ENCODE assay signal across 13 cellular contexts in genomic region chr11:57407010-57407409, GRCh38. TPM values are rescaled to one million over a fixed set of nuclear protein-coding genes. Genes with fewer than 3 reads are reported as not detected.
DNase-seq lines count a peak whose midpoint lies in the region; ATAC-seq, FAIRE-seq and TF ChIP-seq lines count a peak whose summit lies in the region.
"Had no signal": no experiment of that assay in that cellular context is flagged by ENCODE, and none has a peak within 500 bp of the region (broad histone marks: within the 10 kb centered on the region; RNA-seq: fewer than 3 reads in every experiment).

No MANE protein-coding gene starts in this region.

- TF ChIP-seq EP300 in transverse colon (IDR thresholded peaks at IDR 0.05; ENCODE audit: low read depth) = no peak

- FAIRE-seq in GM12892 (lab: Jason Lieb, UNC) = peak; percentile 73
- no peak for FAIRE-seq in endothelial cell of umbilical vein (lab: Jason Lieb, UNC)
- FAIRE-seq: bronchial epithelial cell, HepG2 had no signal

- no peaks in the 10 kb centered on the region for H3K9me1 ChIP-seq in endothelial cell of umbilical vein (replicated peaks; ENCODE audit: control insufficient read depth, extremely low read depth, insufficient read depth, low read length)

- peaks cover 5% of the 10 kb centered on the region for H3K9me3 Mint-ChIP-seq in activated B cell treated with CpG ODN at 0.5 μM for 24 hours
- H3K9me3 Mint-ChIP-seq: CD4-positive, CD25-positive, alpha-beta regulatory T cell had no signal

- H3K18ac ChIP-seq in neuronal stem cell (ENCODE audit: low read length) = no peak overlapping the region

- POLR2A ChIA-PET in activated B cell treated with CpG ODN at 0.5 μM for 24 hours (lab: Charles Lee) (interaction anchor here (0.6 to 11.5 kb wide), 4 partner anchors 15 to 1191 kb away, joined by 3 to 238 read pairs (median 5); partner anchors contain the start of genes MED19, SLC43A3, TIMM10 and TMX2), endothelial cell of umbilical vein (lab: Charles Lee) (interaction anchor here (1.0 to 1.7 kb wide), 2 partner anchors 18 to 235 kb away, joined by 3 to 7 read pairs; no protein-coding TSS in a partner anchor)

- DNase-seq in GM12892 (ENCODE audit: insufficient read length) (no peak), activated B cell treated with CpG ODN at 0.5 μM for 24 hours (no peak), endothelial cell of umbilical vein (ENCODE audit: low read depth, low spot score) (no peak), sciatic nerve (ENCODE audit: low spot score) (no peak), neuronal stem cell (ENCODE audit: low spot score) (no peak), NCI-H128 (lab: John Stamatoyannopoulos, UW; ENCODE audit: unreplicated experiment) (no peak), transverse colon (no peak)
- DNase-seq: CD4-positive, CD25-positive, alpha-beta regulatory T cell; islet precursor cell had no signal

- no peak overlapping the region for H2BK120ac ChIP-seq in neuronal stem cell (ENCODE audit: low read depth, low read length)

- whole genome bisulfite sequencing in neuronal stem cell (ENCODE audit: extremely low coverage in 2 of 2, insufficient read length in 2 of 2, insufficient replicate concordance in 1 of 2), 2 donors = no CpG with 5 or more reads among the region's 1 CpG
- WGBS in transverse colon (ENCODE audit: low coverage in 1 of 2), 2 donors = 91% methylated on average over 1 of the region's 1 CpG; no CpG with 5 or more reads in 1 of the 2 donors

- intact Hi-C loops in activated B cell treated with CpG ODN at 0.5 μM for 24 hours (cut with micrococcal nuclease) = loop anchor here (2.0 to 5.0 kb wide), 2 partner anchors 75 to 386 kb away; no protein-coding TSS in a partner anchor
- intact Hi-C loops in endothelial cell of umbilical vein (cut with micrococcal nuclease) = loop anchor here (5.0 kb wide), 2 partner anchors 50 to 60 kb away; no protein-coding TSS in a partner anchor
- intact Hi-C loops in sciatic nerve (cut with DNase I) = no loop called here
- intact Hi-C loops in transverse colon (cut with DNase I; ENCODE audit: low total_unique reads) = no loop called here

- no peak overlapping the region for H2BK5ac ChIP-seq in neuronal stem cell (ENCODE audit: low read length)

- H3K4me1 ChIP-seq in endothelial cell of umbilical vein (ENCODE audit: control insufficient read depth, extremely low read depth, insufficient read depth, low read length) (peaks cover 26% of the 10 kb centered on the region), neuronal stem cell (ENCODE audit: control insufficient read depth in 2 of 2, insufficient read depth in 1 of 2, low read depth in 1 of 2, low read length in 2 of 2) (peaks cover 0 to 1% of the 10 kb centered on the region in 2 donors), transverse colon (peaks cover 0 to 7% (median 0%) of the 10 kb centered on the region in 4 donors)

- no peaks in the 10 kb centered on the region for H3K27me3 Mint-ChIP-seq in activated B cell treated with CpG ODN at 0.5 μM for 24 hours
- H3K27me3 Mint-ChIP-seq: CD4-positive, CD25-positive, alpha-beta regulatory T cell had no signal

- H4K20me1 ChIP-seq in endothelial cell of umbilical vein (replicated peaks; ENCODE audit: control insufficient read depth, extremely low read depth, insufficient read depth, low read length) = no peaks in the 10 kb centered on the region

- H3K4me2 ChIP-seq in endothelial cell of umbilical vein (ENCODE audit: insufficient read depth, low read length) (peak overlapping the region; percentile 65), neuronal stem cell (ENCODE audit: insufficient read depth, low read length, poor library complexity, severe bottlenecking) (no peak overlapping the region)

- peak overlapping the region; percentile 1 for H3K4me3 Mint-ChIP-seq in activated B cell treated with CpG ODN at 0.5 μM for 24 hours
- H3K4me3 Mint-ChIP-seq: CD4-positive, CD25-positive, alpha-beta regulatory T cell had no signal

- no peak overlapping the region for H4K8ac ChIP-seq in neuronal stem cell (ENCODE audit: low read depth, low read length)

- no peak overlapping the region for H3K14ac ChIP-seq in neuronal stem cell (ENCODE audit: low read length)

- H3K9ac ChIP-seq in endothelial cell of umbilical vein (replicated peaks; ENCODE audit: extremely low read depth, insufficient read depth, low read length) = peak overlapping the region; percentile 17
- H3K9ac ChIP-seq in neuronal stem cell (ENCODE audit: low read depth, low read length, poor library complexity) = no peak overlapping the region

- no peak overlapping the region for H2AFZ ChIP-seq in endothelial cell of umbilical vein (ENCODE audit: low read depth, low read length)
- H2AFZ ChIP-seq in neuronal stem cell (ENCODE audit: low read length) = no peak overlapping the region

- H2BK12ac ChIP-seq in neuronal stem cell (ENCODE audit: low read length) = no peak overlapping the region

- CTCF ChIA-PET in activated B cell treated with CpG ODN at 0.5 μM for 24 hours (lab: Charles Lee) = interaction anchor here (0.8 to 1.3 kb wide), 2 partner anchors 50 to 61 kb away, joined by 3 to 4 read pairs; no protein-coding TSS in a partner anchor
- CTCF ChIA-PET in endothelial cell of umbilical vein (lab: Charles Lee) = interaction anchor here (0.7 to 2.0 kb wide), 6 partner anchors 18 to 86 kb away, joined by 3 to 9 read pairs (median 6); partner anchors contain the start of gene SLC43A3

- dilution Hi-C loops in endothelial cell of umbilical vein (cut with MboI; ENCODE audit: extremely low pct_ligation_motif_present, low sequenced_read_pairs) = no loop called here

- TF ChIP-seq CTCF in activated B cell treated with CpG ODN at 0.5 μM for 24 hours (IDR thresholded peaks at IDR 0.05) (no peak), endothelial cell of umbilical vein (IDR thresholded peaks at IDR 0.05; ENCODE audit: extremely low read depth in 1 of 2, insufficient read depth in 1 of 2, low read depth in 1 of 2, low read length in 2 of 2) (no peak), transverse colon (IDR thresholded peaks at IDR 0.05) (no peak)

- H3K36me3 ChIP-seq in endothelial cell of umbilical vein (ENCODE audit: control insufficient read depth in 2 of 2, extremely low read depth in 1 of 2, insufficient read depth in 2 of 2, low read length in 2 of 2) (peaks cover 3 to 12% of the 10 kb centered on the region in 2 experiments), neuronal stem cell (replicated peaks in 1 of 2; ENCODE audit: control insufficient read depth in 2 of 2, insufficient read depth in 2 of 2, low read length in 2 of 2) (peaks cover 12 to 50% of the 10 kb centered on the region in 2 donors), transverse colon (no peaks in the 10 kb centered on the region)

- H3K79me1 ChIP-seq in neuronal stem cell (ENCODE audit: low read depth, low read length) = no peaks in the 10 kb centered on the region

- H3K23ac ChIP-seq in neuronal stem cell (ENCODE audit: low read depth, low read length, poor library complexity) = no peak overlapping the region

- H3K4ac ChIP-seq in neuronal stem cell (ENCODE audit: low read length) = no peak overlapping the region

- TF ChIP-seq POLR2A in GM12892 (IDR thresholded peaks at IDR 0.05; ENCODE audit: low read depth, low read length) (no peak), endothelial cell of umbilical vein (IDR thresholded peaks at IDR 0.05; ENCODE audit: low read depth, low read length) (no peak), transverse colon (IDR thresholded peaks at IDR 0.05) (no peak)

- H3K27ac Mint-ChIP-seq in activated B cell treated with CpG ODN at 0.5 μM for 24 hours = peak overlapping the region; percentile 88

- TSS peak; percentile 97 for BruUV-seq in endothelial cell of umbilical vein (replicated peaks; lab: Mats Ljungman, UMichigan)

- H3K79me2 ChIP-seq in endothelial cell of umbilical vein (ENCODE audit: control insufficient read depth, insufficient read depth, low read length) = no peaks in the 10 kb centered on the region

- H3K27me3 ChIP-seq in endothelial cell of umbilical vein (ENCODE audit: control insufficient read depth in 2 of 2, insufficient read depth in 2 of 2, low read length in 2 of 2) (no peaks in the 10 kb centered on the region), neuronal stem cell (ENCODE audit: control insufficient read depth in 3 of 3, insufficient read depth in 3 of 3, low read depth in 1 of 3, low read length in 3 of 3) (no peaks in the 10 kb centered on the region), transverse colon (no peaks in the 10 kb centered on the region)

- peaks cover 50% of the 10 kb centered on the region for H3K4me1 Mint-ChIP-seq in activated B cell treated with CpG ODN at 0.5 μM for 24 hours

- no peak overlapping the region for H2BK15ac ChIP-seq in neuronal stem cell (ENCODE audit: low read length)

- H3K27ac ChIP-seq in endothelial cell of umbilical vein (ENCODE audit: insufficient read depth, low read depth, low read length) (peak overlapping the region; percentile 84), neuronal stem cell (replicated peaks; ENCODE audit: low read length) (no peak overlapping the region), transverse colon (no peak overlapping the region)

- H4K91ac ChIP-seq in neuronal stem cell (ENCODE audit: low read depth, low read length, poor library complexity) = no peak overlapping the region

- H2AK5ac ChIP-seq in neuronal stem cell (ENCODE audit: low read depth, low read length) = no peak overlapping the region

- H3K4me3 ChIP-seq in endothelial cell of umbilical vein (replicated peaks in 1 of 3; ENCODE audit: insufficient read depth in 1 of 3, low read depth in 1 of 3, low read length in 3 of 3) (no peak overlapping the region), neuronal stem cell (ENCODE audit: low read length in 2 of 2) (no peak overlapping the region), transverse colon (no peak overlapping the region)

- H3K9me3 ChIP-seq in endothelial cell of umbilical vein (replicated peaks; ENCODE audit: control insufficient read depth, insufficient read depth, low read length) (no peaks in the 10 kb centered on the region), neuronal stem cell (replicated peaks in 1 of 2; ENCODE audit: control insufficient read depth in 2 of 2, insufficient read depth in 1 of 2, low read depth in 1 of 2, low read length in 2 of 2) (no peaks in the 10 kb centered on the region), transverse colon (no peaks in the 10 kb centered on the region)

- peaks cover 62% of the 10 kb centered on the region for H3K36me3 Mint-ChIP-seq in activated B cell treated with CpG ODN at 0.5 μM for 24 hours (ENCODE audit: low read depth)

- no peak for ATAC-seq in activated B cell treated with CpG ODN at 0.5 μM for 24 hours (ENCODE audit: low read depth)
- peak; percentile 56 for ATAC-seq in sciatic nerve
- ATAC-seq in GM21786 (IDR thresholded peaks at IDR 0.05; ENCODE audit: unreplicated experiment) = no peak
- ATAC-seq: HepG2 had no signal

- in situ Hi-C loops in transverse colon (cut with MboI; ENCODE audit: low pct_ligation_motif_present in 1 of 4, low pct_unique_long_range_greater_than_20kb in 1 of 4, low sequenced_read_pairs in 3 of 4) = no loop called here

RNA-seq across cellular contexts. Expression of gene PRG2, which starts 16.6 kb away (rescaled TPM):
- polyA plus RNA-seq in GM12892 (2012; ENCODE audit: missing spikeins) = 0.70 TPM
- total RNA-seq in activated B cell treated with CpG ODN at 0.5 μM for 24 hours (0.76 and 1.1 TPM in 2 replicates), endothelial cell of umbilical vein (0.42 and 0.55 TPM in 2 replicates), sciatic nerve (not detected), transverse colon (not detected)
- 0.08 and 0.48 TPM in 2 replicates for polyA plus RNA-seq in endothelial cell of umbilical vein
- not detected in 2 replicates for polyA plus RNA-seq in endothelial cell of umbilical vein (2011; cell fraction: cytosol; rRNA removed)
- 0.50 and 1.2 TPM in 2 replicates for polyA plus RNA-seq in endothelial cell of umbilical vein (2011; cell fraction: nucleus; rRNA removed)
- not detected in 2 replicates for polyA plus RNA-seq in endothelial cell of umbilical vein (2012)
- polyA minus RNA-seq in endothelial cell of umbilical vein = 0.42 and 0.63 TPM in 2 replicates
- not detected for polyA minus RNA-seq in endothelial cell of umbilical vein (2011; cell fraction: cytosol; rRNA and poly(A)+ RNA removed)
- polyA minus RNA-seq in endothelial cell of umbilical vein (2011; cell fraction: nucleus; rRNA and poly(A)+ RNA removed) = not detected in 2 replicates
- polyA plus RNA-seq in neuronal stem cell (2013, experiment 1 of 2) = 0.24 TPM
- polyA plus RNA-seq in neuronal stem cell (2013, experiment 2 of 2) = 0.22 TPM
- total RNA-seq: CD4-positive, CD25-positive, alpha-beta regulatory T cell; HepG2 had no signal
- polyA plus RNA-seq: HepG2, urinary bladder had no signal

RNA-seq across cellular contexts. Expression of gene SLC43A3, which starts 19.9 kb away (rescaled TPM):
- polyA plus RNA-seq in GM12892 (2012; ENCODE audit: missing spikeins) = 99.6 TPM
- total RNA-seq in activated B cell treated with CpG ODN at 0.5 μM for 24 hours (213 and 237 TPM in 2 replicates), endothelial cell of umbilical vein (68.9 and 89.4 TPM in 2 replicates), sciatic nerve (75.4 TPM), transverse colon (10 to 100 TPM in 3 of 4 donors, 1 to 10 TPM in 1; 6.0 to 35.9 (median 19.4) TPM)
- 104 and 124 TPM in 2 replicates for polyA plus RNA-seq in endothelial cell of umbilical vein
- polyA plus RNA-seq in endothelial cell of umbilical vein (2011; cell fraction: cytosol; rRNA removed) = 58.7 and 78.4 TPM in 2 replicates
- 65.8 and 66.7 TPM in 2 replicates for polyA plus RNA-seq in endothelial cell of umbilical vein (2011; cell fraction: nucleus; rRNA removed)
- 60.8 and 67.1 TPM in 2 replicates for polyA plus RNA-seq in endothelial cell of umbilical vein (2012)
- polyA minus RNA-seq in endothelial cell of umbilical vein = 117 and 119 TPM in 2 replicates
- not detected for polyA minus RNA-seq in endothelial cell of umbilical vein (2011; cell fraction: cytosol; rRNA and poly(A)+ RNA removed)
- 29.2 and 38.5 TPM in 2 replicates for polyA minus RNA-seq in endothelial cell of umbilical vein (2011; cell fraction: nucleus; rRNA and poly(A)+ RNA removed)
- 9.6 TPM for polyA plus RNA-seq in neuronal stem cell (2013, experiment 1 of 2)
- 9.1 TPM for polyA plus RNA-seq in neuronal stem cell (2013, experiment 2 of 2)
- total RNA-seq: HepG2 had no signal

RNA-seq across cellular contexts. Expression of gene PRG3, which starts 26.1 kb away (rescaled TPM):
- polyA plus RNA-seq in GM12892 (2012; ENCODE audit: missing spikeins) = not detected
- total RNA-seq in activated B cell treated with CpG ODN at 0.5 μM for 24 hours (not detected in 2 replicates), endothelial cell of umbilical vein (not detected in 2 replicates), sciatic nerve (not detected), transverse colon (not detected)
- not detected in 2 replicates for polyA plus RNA-seq in endothelial cell of umbilical vein
- polyA plus RNA-seq in endothelial cell of umbilical vein (2011; cell fraction: cytosol; rRNA removed) = not detected in 2 replicates
- not detected in 2 replicates for polyA plus RNA-seq in endothelial cell of umbilical vein (2011; cell fraction: nucleus; rRNA removed)
- polyA plus RNA-seq in endothelial cell of umbilical vein (2012) = not detected in 2 replicates
- polyA minus RNA-seq in endothelial cell of umbilical vein = not detected in 2 replicates
- not detected for polyA minus RNA-seq in endothelial cell of umbilical vein (2011; cell fraction: cytosol; rRNA and poly(A)+ RNA removed)
- polyA minus RNA-seq in endothelial cell of umbilical vein (2011; cell fraction: nucleus; rRNA and poly(A)+ RNA removed) = not detected in 2 replicates
- polyA plus RNA-seq in neuronal stem cell (2013, experiment 1 of 2) = not detected
- polyA plus RNA-seq in neuronal stem cell (2013, experiment 2 of 2) = not detected
- total RNA-seq: bronchial epithelial cell; CD4-positive, CD25-positive, alpha-beta regulatory T cell; HepG2; urinary bladder had no signal
- polyA plus RNA-seq: CD4-positive, CD25-positive, alpha-beta regulatory T cell; HepG2; urinary bladder had no signal

RNA-seq across cellular contexts. Expression of gene RTN4RL2, which starts 53.3 kb away (rescaled TPM):
- polyA plus RNA-seq in GM12892 (2012; ENCODE audit: missing spikeins) = not detected
- 0.13 and 0.24 TPM in 2 replicates for total RNA-seq in activated B cell treated with CpG ODN at 0.5 μM for 24 hours
- 0.83 and 1.3 TPM in 2 replicates for total RNA-seq in endothelial cell of umbilical vein
- polyA plus RNA-seq in endothelial cell of umbilical vein = 0.18 and 0.35 TPM in 2 replicates
- 0.08 and 0.45 TPM in 2 replicates for polyA plus RNA-seq in endothelial cell of umbilical vein (2011; cell fraction: cytosol; rRNA removed)
- polyA plus RNA-seq in endothelial cell of umbilical vein (2011; cell fraction: nucleus; rRNA removed) = not detected in 2 replicates
- polyA plus RNA-seq in endothelial cell of umbilical vein (2012) = 0.36 and 0.70 TPM in 2 replicates
- 1.2 TPM in 1 of 2 replicates, not detected in the other for polyA minus RNA-seq in endothelial cell of umbilical vein
- polyA minus RNA-seq in endothelial cell of umbilical vein (2011; cell fraction: cytosol; rRNA and poly(A)+ RNA removed) = 4.0 TPM
- polyA minus RNA-seq in endothelial cell of umbilical vein (2011; cell fraction: nucleus; rRNA and poly(A)+ RNA removed) = not detected in 2 replicates
- 2.5 TPM for total RNA-seq in sciatic nerve
- 6.6 TPM for polyA plus RNA-seq in neuronal stem cell (2013, experiment 1 of 2)
- 6.8 TPM for polyA plus RNA-seq in neuronal stem cell (2013, experiment 2 of 2)
- under 1 TPM in 1 of 4 donors, not detected in 3; 0.48 TPM for total RNA-seq in transverse colon
- total RNA-seq: bronchial epithelial cell; CD4-positive, CD25-positive, alpha-beta regulatory T cell had no signal

Comparison
In these comparisons a context has a peak if more than half of its experiments do, and no peak if none do; other contexts are left out.
1. intact Hi-C loops: an anchor here in activated B cell treated with CpG ODN at 0.5 μM for 24 hours (2.0 to 5.0 kb wide) and endothelial cell of umbilical vein (5.0 kb wide); none called in sciatic nerve and transverse colon.